1 cellular context compared by ENCODE assay signal in genomic region chr4:7159923-7160322, GRCh38.
A peak's percentile ranks its signal among the peaks of the same experiment; 100 is the strongest.
TF ChIP-seq lines count a peak whose summit lies in the region.

No MANE protein-coding gene starts in this region.

TF ChIP-seq in HepG2, 621 proteins besides CTCF, POLR2A, EP300 and RAD21 (continued from another document and continues in another):
- no peak for TF ChIP-seq PREB (CRISPR knock-in tag; IDR thresholded peaks at IDR 0.05)
- TF ChIP-seq, protein P1, sequence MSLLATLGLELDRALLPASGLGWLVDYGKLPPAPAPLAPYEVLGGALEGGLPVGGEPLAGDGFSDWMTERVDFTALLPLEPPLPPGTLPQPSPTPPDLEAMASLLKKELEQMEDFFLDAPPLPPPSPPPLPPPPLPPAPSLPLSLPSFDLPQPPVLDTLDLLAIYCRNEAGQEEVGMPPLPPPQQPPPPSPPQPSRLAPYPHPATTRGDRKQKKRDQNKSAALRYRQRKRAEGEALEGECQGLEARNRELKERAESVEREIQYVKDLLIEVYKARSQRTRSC (CRISPR knock-in tag; IDR thresholded peaks at IDR 0.05; ENCODE audit: low read depth), result no peak
- no peak for TF ChIP-seq GFI1 (CRISPR knock-in tag; IDR thresholded peaks at IDR 0.05; ENCODE audit: borderline replicate concordance)
- no peak for TF ChIP-seq MAZ (IDR thresholded peaks at IDR 0.05; ENCODE audit: borderline replicate concordance, low read depth, low read length)
- TF ChIP-seq MAZ (CRISPR knock-in tag; IDR thresholded peaks at IDR 0.05; ENCODE audit: low read depth), result no peak
- TF ChIP-seq, protein P2, sequence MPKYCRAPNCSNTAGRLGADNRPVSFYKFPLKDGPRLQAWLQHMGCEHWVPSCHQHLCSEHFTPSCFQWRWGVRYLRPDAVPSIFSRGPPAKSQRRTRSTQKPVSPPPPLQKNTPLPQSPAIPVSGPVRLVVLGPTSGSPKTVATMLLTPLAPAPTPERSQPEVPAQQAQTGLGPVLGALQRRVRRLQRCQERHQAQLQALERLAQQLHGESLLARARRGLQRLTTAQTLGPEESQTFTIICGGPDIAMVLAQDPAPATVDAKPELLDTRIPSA (CRISPR knock-in tag; IDR thresholded peaks at IDR 0.05; ENCODE audit: borderline replicate concordance), result no peak
- TF ChIP-seq, protein P3, sequence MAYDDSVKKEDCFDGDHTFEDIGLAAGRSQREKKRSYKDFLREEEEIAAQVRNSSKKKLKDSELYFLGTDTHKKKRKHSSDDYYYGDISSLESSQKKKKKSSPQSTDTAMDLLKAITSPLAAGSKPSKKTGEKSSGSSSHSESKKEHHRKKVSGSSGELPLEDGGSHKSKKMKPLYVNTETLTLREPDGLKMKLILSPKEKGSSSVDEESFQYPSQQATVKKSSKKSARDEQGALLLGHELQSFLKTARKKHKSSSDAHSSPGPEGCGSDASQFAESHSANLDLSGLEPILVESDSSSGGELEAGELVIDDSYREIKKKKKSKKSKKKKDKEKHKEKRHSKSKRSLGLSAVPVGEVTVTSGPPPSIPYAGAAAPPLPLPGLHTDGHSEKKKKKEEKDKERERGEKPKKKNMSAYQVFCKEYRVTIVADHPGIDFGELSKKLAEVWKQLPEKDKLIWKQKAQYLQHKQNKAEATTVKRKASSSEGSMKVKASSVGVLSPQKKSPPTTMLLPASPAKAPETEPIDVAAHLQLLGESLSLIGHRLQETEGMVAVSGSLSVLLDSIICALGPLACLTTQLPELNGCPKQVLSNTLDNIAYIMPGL (CRISPR knock-in tag; IDR thresholded peaks at IDR 0.05; ENCODE audit: borderline replicate concordance in 1 of 2, low read depth in 1 of 2), result no peak
- no peak for TF ChIP-seq NR2F2 (IDR thresholded peaks at IDR 0.05; ENCODE audit: borderline replicate concordance, low read depth)
- TF ChIP-seq ZNF569 (CRISPR knock-in tag; IDR thresholded peaks at IDR 0.05; ENCODE audit: borderline replicate concordance), result no peak
- no peak for TF ChIP-seq HES4 (CRISPR knock-in tag; IDR thresholded peaks at IDR 0.05; ENCODE audit: borderline replicate concordance)
- no peak for TF ChIP-seq CAMTA2 (CRISPR knock-in tag; IDR thresholded peaks at IDR 0.05; ENCODE audit: borderline replicate concordance)
- TF ChIP-seq HOXA9 (CRISPR knock-in tag; IDR thresholded peaks at IDR 0.05; ENCODE audit: borderline replicate concordance), result no peak
- TF ChIP-seq NONO (IDR thresholded peaks at IDR 0.05), result no peak
- no peak for TF ChIP-seq NONO (CRISPR knock-in tag; conservative IDR thresholded peaks at IDR 0.05)
- no peak for TF ChIP-seq THAP7 (CRISPR knock-in tag; IDR thresholded peaks at IDR 0.05)
- peak; percentile 63; the same call in 1 of the 2 replicates for TF ChIP-seq BCL6 (CRISPR knock-in tag; IDR thresholded peaks at IDR 0.05)
- no peak for TF ChIP-seq ZNF432 (CRISPR knock-in tag; IDR thresholded peaks at IDR 0.05; ENCODE audit: borderline replicate concordance)
- TF ChIP-seq SOX13 (IDR thresholded peaks at IDR 0.05), result no peak
- TF ChIP-seq SOX13 (CRISPR knock-in tag; conservative IDR thresholded peaks at IDR 0.05 in 1 of 2, IDR thresholded peaks at IDR 0.05 in 1 of 2), result peak in 1 of 2 experiments; percentile 40; a peak in 1 of 4 replicates
- no peak for TF ChIP-seq HHEX (CRISPR knock-in tag; IDR thresholded peaks at IDR 0.05)
- TF ChIP-seq ZNF740 (CRISPR knock-in tag; IDR thresholded peaks at IDR 0.05), result peak; percentile 90
- 0 out of 2 replicates have a peak, but pooled peaks have one; percentile 30 for TF ChIP-seq ZNF280D (CRISPR knock-in tag; IDR thresholded peaks at IDR 0.05)
- no peak for TF ChIP-seq IRF2 (CRISPR knock-in tag; IDR thresholded peaks at IDR 0.05)
- no peak for TF ChIP-seq POLR2G (IDR thresholded peaks at IDR 0.05; ENCODE audit: low read depth, low read length)
- TF ChIP-seq, protein P4, sequence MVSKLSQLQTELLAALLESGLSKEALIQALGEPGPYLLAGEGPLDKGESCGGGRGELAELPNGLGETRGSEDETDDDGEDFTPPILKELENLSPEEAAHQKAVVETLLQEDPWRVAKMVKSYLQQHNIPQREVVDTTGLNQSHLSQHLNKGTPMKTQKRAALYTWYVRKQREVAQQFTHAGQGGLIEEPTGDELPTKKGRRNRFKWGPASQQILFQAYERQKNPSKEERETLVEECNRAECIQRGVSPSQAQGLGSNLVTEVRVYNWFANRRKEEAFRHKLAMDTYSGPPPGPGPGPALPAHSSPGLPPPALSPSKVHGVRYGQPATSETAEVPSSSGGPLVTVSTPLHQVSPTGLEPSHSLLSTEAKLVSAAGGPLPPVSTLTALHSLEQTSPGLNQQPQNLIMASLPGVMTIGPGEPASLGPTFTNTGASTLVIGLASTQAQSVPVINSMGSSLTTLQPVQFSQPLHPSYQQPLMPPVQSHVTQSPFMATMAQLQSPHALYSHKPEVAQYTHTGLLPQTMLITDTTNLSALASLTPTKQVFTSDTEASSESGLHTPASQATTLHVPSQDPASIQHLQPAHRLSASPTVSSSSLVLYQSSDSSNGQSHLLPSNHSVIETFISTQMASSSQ (IDR thresholded peaks at IDR 0.05; ENCODE audit: low read depth), result peak; percentile 90
- TF ChIP-seq, protein P4 (CRISPR knock-in tag; IDR thresholded peaks at IDR 0.05; ENCODE audit: borderline replicate concordance), result peak; percentile 88; the same call in 1 of the 2 replicates
- TF ChIP-seq HBP1 (CRISPR knock-in tag; IDR thresholded peaks at IDR 0.05; ENCODE audit: low read depth), result no peak
- no peak for TF ChIP-seq SP2 (CRISPR knock-in tag; IDR thresholded peaks at IDR 0.05)
- TF ChIP-seq ZNF549 (CRISPR knock-in tag; IDR thresholded peaks at IDR 0.05), result no peak
- TF ChIP-seq, protein P5, sequence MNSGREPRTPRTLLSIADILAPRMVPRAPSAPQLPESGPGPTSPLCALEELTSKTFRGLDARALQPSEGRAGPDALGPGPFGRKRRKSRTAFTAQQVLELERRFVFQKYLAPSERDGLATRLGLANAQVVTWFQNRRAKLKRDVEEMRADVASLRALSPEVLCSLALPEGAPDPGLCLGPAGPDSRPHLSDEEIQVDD (CRISPR knock-in tag; IDR thresholded peaks at IDR 0.05; ENCODE audit: borderline replicate concordance), result no peak
- TF ChIP-seq GATA4 (IDR thresholded peaks at IDR 0.05; ENCODE audit: borderline replicate concordance, low read depth), result no peak
- TF ChIP-seq ZNF44 (CRISPR knock-in tag; IDR thresholded peaks at IDR 0.05), result no peak
- TF ChIP-seq ZNF331 (CRISPR knock-in tag; IDR thresholded peaks at IDR 0.05), result peak; percentile 14; the same call in 1 of the 2 replicates
- TF ChIP-seq MLLT10 (CRISPR knock-in tag; IDR thresholded peaks at IDR 0.05), result no peak
- no peak for TF ChIP-seq ZNF562 (CRISPR knock-in tag; IDR thresholded peaks at IDR 0.05; ENCODE audit: borderline replicate concordance)
- TF ChIP-seq MED1 (CRISPR knock-in tag; IDR thresholded peaks at IDR 0.05), result no peak
- no peak for TF ChIP-seq ZFP90 (CRISPR knock-in tag; IDR thresholded peaks at IDR 0.05; ENCODE audit: borderline replicate concordance)
- no peak for TF ChIP-seq NFIC (IDR thresholded peaks at IDR 0.05; ENCODE audit: low read length)
- TF ChIP-seq, protein P6, sequence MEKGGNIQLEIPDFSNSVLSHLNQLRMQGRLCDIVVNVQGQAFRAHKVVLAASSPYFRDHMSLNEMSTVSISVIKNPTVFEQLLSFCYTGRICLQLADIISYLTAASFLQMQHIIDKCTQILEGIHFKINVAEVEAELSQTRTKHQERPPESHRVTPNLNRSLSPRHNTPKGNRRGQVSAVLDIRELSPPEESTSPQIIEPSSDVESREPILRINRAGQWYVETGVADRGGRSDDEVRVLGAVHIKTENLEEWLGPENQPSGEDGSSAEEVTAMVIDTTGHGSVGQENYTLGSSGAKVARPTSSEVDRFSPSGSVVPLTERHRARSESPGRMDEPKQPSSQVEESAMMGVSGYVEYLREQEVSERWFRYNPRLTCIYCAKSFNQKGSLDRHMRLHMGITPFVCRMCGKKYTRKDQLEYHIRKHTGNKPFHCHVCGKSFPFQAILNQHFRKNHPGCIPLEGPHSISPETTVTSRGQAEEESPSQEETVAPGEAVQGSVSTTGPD (CRISPR knock-in tag; IDR thresholded peaks at IDR 0.05), result 0 out of 2 replicates have a peak, but pooled peaks have one; percentile 31
- no peak for TF ChIP-seq KLF13 (CRISPR knock-in tag; IDR thresholded peaks at IDR 0.05)
- no peak for TF ChIP-seq HIC2 (CRISPR knock-in tag; IDR thresholded peaks at IDR 0.05; ENCODE audit: low read depth)
- TF ChIP-seq ZNF20 (CRISPR knock-in tag; IDR thresholded peaks at IDR 0.05), result no peak
- TF ChIP-seq KMT2A (CRISPR knock-in tag; IDR thresholded peaks at IDR 0.05), result no peak
